In genomic region chr10:86034710-86035109, GRCh38 we compare ENCODE assay signal across 27 cellular contexts.
"Had no signal": no experiment of that assay in that cellular context is flagged by ENCODE, and none has a peak within 500 bp of the region (broad histone marks: within the 10 kb centered on the region; RNA-seq: fewer than 3 reads in every experiment).

No MANE protein-coding gene starts in this region.

- H3K9me3 ChIP-seq: suprapubic skin, testis, thoracic aorta, thyroid gland, tibial artery, tibial nerve, transverse colon, upper lobe of right lung, uterus, vagina had no signal

- H3K36me3 Mint-ChIP-seq: stimulated activated effector memory CD8-positive, alpha-beta T cell treated with anti-CD3 and anti-CD28 coated beads, Interleukin-12 subunit alpha, Interleukin-12 subunit beta, amount 100 ng/mL, for 72 hours; stimulated activated memory B cell treated with anti-CD40 and anti-IgM and Interleukin-4, amounts not matched to agents 10 μg/mL and 1 μg/mL and 100 μg/mL, for 72 hours; stimulated activated naive B cell treated with anti-CD40 and anti-IgM and Interleukin-4, amounts not matched to agents 10 μg/mL and 1 μg/mL and 100 μg/mL, for 72 hours; type B pancreatic cell had no signal

- H3K4me3 ChIP-seq: stomach, suprapubic skin, testis, thoracic aorta, thyroid gland, tibial artery, tibial nerve, transverse colon, upper lobe of right lung, uterus, vagina had no signal

- H3K27ac Mint-ChIP-seq: stimulated activated effector memory CD8-positive, alpha-beta T cell treated with anti-CD3 and anti-CD28 coated beads, Interleukin-12 subunit alpha, Interleukin-12 subunit beta, amount 100 ng/mL, for 72 hours; stimulated activated memory B cell treated with anti-CD40 and anti-IgM and Interleukin-4, amounts not matched to agents 10 μg/mL and 1 μg/mL and 100 μg/mL, for 72 hours; stimulated activated naive B cell treated with anti-CD40 and anti-IgM and Interleukin-4, amounts not matched to agents 10 μg/mL and 1 μg/mL and 100 μg/mL, for 72 hours; stimulated activated naive CD8-positive, alpha-beta T cell treated with anti-CD3 and anti-CD28 coated beads, Interleukin-15, amount 100 ng/mL, for 72 hours; stimulated activated naive CD8-positive, alpha-beta T cell treated with anti-CD3 and anti-CD28 coated beads, Interleukin-15, Interleukin-2, amounts not matched to agents 100 ng/mL and 50 ng/mL, for 24 hours; type B pancreatic cell had no signal

- H3K36me3 ChIP-seq: stomach, suprapubic skin, thoracic aorta, thyroid gland, tibial artery, tibial nerve, transverse colon, upper lobe of right lung, uterus, vagina had no signal

- H3K9me3 Mint-ChIP-seq: stimulated activated effector memory CD8-positive, alpha-beta T cell treated with anti-CD3 and anti-CD28 coated beads, Interleukin-12 subunit alpha, Interleukin-12 subunit beta, amount 100 ng/mL, for 72 hours; stimulated activated naive CD8-positive, alpha-beta T cell treated with anti-CD3 and anti-CD28 coated beads, Interleukin-15, Interleukin-2, amounts not matched to agents 100 ng/mL and 50 ng/mL, for 24 hours; type B pancreatic cell had no signal

- H3K27ac ChIP-seq: stomach, suprapubic skin, testis, thoracic aorta, thyroid gland, tibial artery, tibial nerve, transverse colon, upper lobe of right lung, uterus, vagina had no signal

- H3K27me3 Mint-ChIP-seq: stimulated activated memory B cell treated with anti-CD40 and anti-IgM and Interleukin-4, amounts not matched to agents 10 μg/mL and 1 μg/mL and 100 μg/mL, for 72 hours; type B pancreatic cell had no signal

- DNase-seq: stimulated activated CD4-positive, alpha-beta T cell treated with anti-CD3 and anti-CD28 coated beads, Interleukin-2, amount 100 ng/mL, for 48 hours; stimulated activated CD4-positive, alpha-beta T cell treated with anti-CD3 and anti-CD28 coated beads, Interleukin-4, amount 100 ng/mL, for 1 hour; stimulated activated CD4-positive, alpha-beta T cell treated with anti-CD3 and anti-CD28 coated beads, Interleukin-4, amount 100 ng/mL, for 24 hours; stimulated activated CD4-positive, alpha-beta T cell treated with anti-CD3 and anti-CD28 coated beads, Interleukin-4, amount 100 ng/mL, for 4 hours; stimulated activated CD8-positive, alpha-beta memory T cell treated with anti-CD3 and anti-CD28 coated beads, Interleukin-4, amount 100 ng/mL, for 48 hours; stimulated activated naive B cell treated with anti-CD40 and anti-IgM and Interleukin-4, amounts not matched to agents 10 μg/mL and 1 μg/mL and 100 μg/mL, for 72 hours; stimulated activated naive CD4-positive, alpha-beta T cell; stimulated activated naive CD4-positive, alpha-beta T cell treated with Interleukin-2 at 50 U/mL for 16 hours; stimulated activated naive CD8-positive, alpha-beta T cell treated with anti-CD3 and anti-CD28 coated beads, Interleukin-15, amount 100 ng/mL, for 72 hours; stimulated activated naive CD8-positive, alpha-beta T cell treated with anti-CD3 and anti-CD28 coated beads, Interleukin-15, Interleukin-2, amounts not matched to agents 100 U/mL and 50 U/mL, for 24 hours; stomach; substantia nigra; testis; thyroid gland; tibial artery; transverse colon; trophoblast cell; upper lobe of right lung; uterus had no signal

- ATAC-seq: stimulated activated effector memory CD8-positive, alpha-beta T cell treated with anti-CD3 and anti-CD28 coated beads, Interleukin-12 subunit alpha, Interleukin-12 subunit beta, amount 100 ng/mL, for 72 hours; stimulated activated memory B cell treated with anti-CD40 and anti-IgM and Interleukin-4, amounts not matched to agents 10 μg/mL and 1 μg/mL and 100 μg/mL, for 72 hours; stimulated activated naive B cell treated with anti-CD40 and anti-IgM and Interleukin-4, amounts not matched to agents 10 μg/mL and 1 μg/mL and 100 μg/mL, for 72 hours; stimulated activated naive CD8-positive, alpha-beta T cell treated with anti-CD3 and anti-CD28 coated beads, Interleukin-15, amount 100 ng/mL, for 72 hours; stimulated activated naive CD8-positive, alpha-beta T cell treated with anti-CD3 and anti-CD28 coated beads, Interleukin-15, Interleukin-2, amounts not matched to agents 100 U/mL and 50 U/mL, for 24 hours; upper lobe of right lung had no signal

- H3K4me3 Mint-ChIP-seq: stimulated activated effector memory CD8-positive, alpha-beta T cell treated with anti-CD3 and anti-CD28 coated beads, Interleukin-12 subunit alpha, Interleukin-12 subunit beta, amount 100 ng/mL, for 72 hours; stimulated activated memory B cell treated with anti-CD40 and anti-IgM and Interleukin-4, amounts not matched to agents 10 μg/mL and 1 μg/mL and 100 μg/mL, for 72 hours; stimulated activated naive B cell treated with anti-CD40 and anti-IgM and Interleukin-4, amounts not matched to agents 10 μg/mL and 1 μg/mL and 100 μg/mL, for 72 hours; stimulated activated naive CD8-positive, alpha-beta T cell treated with anti-CD3 and anti-CD28 coated beads, Interleukin-15, amount 100 ng/mL, for 72 hours; stimulated activated naive CD8-positive, alpha-beta T cell treated with anti-CD3 and anti-CD28 coated beads, Interleukin-15, Interleukin-2, amounts not matched to agents 100 ng/mL and 50 ng/mL, for 24 hours; type B pancreatic cell had no signal

- H3K27me3 ChIP-seq: stomach, suprapubic skin, testis, thyroid gland, tibial artery, tibial nerve, transverse colon, upper lobe of right lung, uterus, vagina had no signal

- H3K4me1 ChIP-seq: stomach, suprapubic skin, testis, tibial artery, tibial nerve, transverse colon, upper lobe of right lung, uterus, vagina had no signal

- H3K4me1 Mint-ChIP-seq: stimulated activated effector memory CD8-positive, alpha-beta T cell treated with anti-CD3 and anti-CD28 coated beads, Interleukin-12 subunit alpha, Interleukin-12 subunit beta, amount 100 ng/mL, for 72 hours; stimulated activated memory B cell treated with anti-CD40 and anti-IgM and Interleukin-4, amounts not matched to agents 10 μg/mL and 1 μg/mL and 100 μg/mL, for 72 hours; stimulated activated naive B cell treated with anti-CD40 and anti-IgM and Interleukin-4, amounts not matched to agents 10 μg/mL and 1 μg/mL and 100 μg/mL, for 72 hours; stimulated activated naive CD8-positive, alpha-beta T cell treated with anti-CD3 and anti-CD28 coated beads, Interleukin-15, amount 100 ng/mL, for 72 hours had no signal
